Comparison of ENCODE assay signal across 8 cellular contexts in genomic region chr17:64025732-64026294, GRCh38. TPM values are rescaled to one million over a fixed set of nuclear protein-coding genes. Genes with fewer than 3 reads are reported as not detected.
DNase-seq lines count a peak whose midpoint lies in the region; ATAC-seq lines count a peak whose summit lies in the region.

No MANE protein-coding gene starts in this region.

- H3K36me3 Mint-ChIP-seq in activated naive CD4-positive, alpha-beta T cell treated with anti-CD3 and anti-CD28 coated beads, Interleukin-2, amount 50 U/mL, for 72 hours, result peaks cover 0 to 4% of the 10 kb centered on the region in 2 donors

- intact Hi-C loops in left ventricle myocardium superior (cut with micrococcal nuclease) (loop anchor here (5.0 kb wide), 1 partner anchor 106 kb away; the partner anchor contains the start of gene ERN1), sciatic nerve (cut with DNase I) (loop anchor here (10.0 kb wide), 1 partner anchor 109 kb away; the partner anchor contains the start of gene ERN1)

- DNase-seq in DMS153 (lab: John Stamatoyannopoulos, UW), result peak; percentile 74
- DNase-seq in HCEC 1CT, result peak; percentile 64
- peak; percentile 92 for DNase-seq in NCI-H1436 (lab: John Stamatoyannopoulos, UW)
- peak; percentile 26 to 30 for DNase-seq in SW 1271 (lab: John Stamatoyannopoulos, UW)
- DNase-seq in activated naive CD4-positive, alpha-beta T cell treated with anti-CD3 and anti-CD28 coated beads, Interleukin-2, amount 50 U/mL, for 72 hours (ENCODE audit: low spot score in 2 of 2), result peak; percentile 82 to 86
- peak; percentile 85 for DNase-seq in left ventricle myocardium superior
- DNase-seq in sciatic nerve (ENCODE audit: low spot score), result peak; percentile 83

- H3K9me3 Mint-ChIP-seq in activated naive CD4-positive, alpha-beta T cell treated with anti-CD3 and anti-CD28 coated beads, Interleukin-2, amount 50 U/mL, for 72 hours, result no peaks in the 10 kb centered on the region

- H3K27ac Mint-ChIP-seq in activated naive CD4-positive, alpha-beta T cell treated with anti-CD3 and anti-CD28 coated beads, Interleukin-2, amount 50 U/mL, for 72 hours, result peak overlapping the region; percentile 88 to 96

- ATAC-seq in activated naive CD4-positive, alpha-beta T cell treated with anti-CD3 and anti-CD28 coated beads, Interleukin-2, amount 50 U/mL, for 72 hours, result peak; percentile 70 to 79
- ATAC-seq in left ventricle myocardium superior, result peak; percentile 82
- ATAC-seq in sciatic nerve, result peak; percentile 84
- no peak for ATAC-seq in GM18870 (IDR thresholded peaks at IDR 0.05; ENCODE audit: unreplicated experiment)

RNA-seq across cellular contexts. Expression of gene ICAM2, which starts 5.4 kb away (rescaled TPM):
- total RNA-seq in activated naive CD4-positive, alpha-beta T cell treated with anti-CD3 and anti-CD28 coated beads, Interleukin-2, amount 50 U/mL, for 72 hours, result 10 to 100 TPM; 21.9 to 45.2 TPM
- total RNA-seq in left ventricle myocardium superior (30.6 TPM), sciatic nerve (38.2 TPM)

RNA-seq across cellular contexts. Expression of gene PRR29, which starts 27.7 kb away (rescaled TPM):
- total RNA-seq in activated naive CD4-positive, alpha-beta T cell treated with anti-CD3 and anti-CD28 coated beads, Interleukin-2, amount 50 U/mL, for 72 hours, result 1 to 10 TPM in 1 of 2 donors, under 1 TPM in 1; 0.86 to 1.8 TPM
- total RNA-seq in left ventricle myocardium superior (0.20 TPM), sciatic nerve (1.0 TPM)

RNA-seq across cellular contexts. Expression of gene SCN4A, which starts 53.1 kb away (rescaled TPM):
- total RNA-seq in activated naive CD4-positive, alpha-beta T cell treated with anti-CD3 and anti-CD28 coated beads, Interleukin-2, amount 50 U/mL, for 72 hours, result under 1 TPM in 1 of 2 donors, not detected in 1; 0.10 TPM
- total RNA-seq in left ventricle myocardium superior (0.32 TPM), sciatic nerve (3.5 TPM)

Comparison
In these comparisons a context has a peak if more than half of its experiments do, and no peak if none do; other contexts are left out.
1. DNase-seq: peak in every context shown above with its lines; median percentile 92 in NCI-H1436; 85 in left ventricle myocardium superior; 84 in activated naive CD4-positive, alpha-beta T cell treated with anti-CD3 and anti-CD28 coated beads, Interleukin-2, amount 50 U/mL, for 72 hours; 83 in sciatic nerve; 74 in DMS153; 64 in HCEC 1CT; 28 in SW 1271.